ENCODE assay signal across 21 cellular contexts in the genomic region with DNA sequence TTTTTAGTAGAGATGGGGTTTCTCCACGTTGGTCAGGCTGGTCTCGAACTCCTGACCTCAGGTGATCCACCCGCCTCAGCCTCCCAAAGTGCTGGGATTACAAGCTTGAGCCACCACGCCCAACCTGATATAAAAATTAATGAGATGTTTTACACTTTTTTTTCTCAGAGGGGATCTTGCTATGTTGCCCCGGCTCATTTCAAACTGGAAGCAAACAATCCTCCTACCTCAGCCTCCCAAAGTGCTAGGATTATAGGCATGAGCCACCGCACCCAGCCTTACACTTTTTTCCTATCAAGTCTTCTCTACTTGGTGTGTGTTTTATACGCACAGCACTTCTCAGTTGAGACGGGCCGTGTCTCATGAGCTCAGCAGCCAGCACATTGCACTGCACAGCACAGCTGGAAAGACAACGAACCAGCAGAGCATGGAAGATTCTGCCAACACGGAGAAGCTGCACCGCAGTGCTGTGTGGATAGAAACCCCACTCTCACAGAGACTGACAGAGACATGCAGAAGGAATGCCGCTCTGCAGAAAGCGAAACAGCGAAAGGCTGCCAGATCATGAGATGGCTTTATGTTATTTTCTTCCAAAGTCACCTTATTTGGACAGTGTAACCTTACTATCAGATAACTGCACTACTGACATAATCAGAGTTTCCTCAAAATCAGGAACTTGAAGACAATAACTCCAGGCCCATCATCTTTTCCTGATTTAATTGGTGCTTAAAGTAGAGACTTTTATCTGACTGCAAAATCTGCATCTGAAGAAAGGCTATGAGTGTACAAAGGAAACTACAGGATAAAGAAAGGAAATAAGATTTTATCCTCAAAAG. TPM values are rescaled to one million over a fixed set of nuclear protein-coding genes. Genes with fewer than 3 reads are reported as not detected.
DNase-seq lines count a peak whose midpoint lies in the region; ATAC-seq, FAIRE-seq and TF ChIP-seq lines count a peak whose summit lies in the region.
"Had no signal": no experiment of that assay in that cellular context is flagged by ENCODE, and none has a peak within 500 bp of the region (broad histone marks: within the 10 kb centered on the region; RNA-seq: fewer than 3 reads in every experiment).

No MANE protein-coding gene starts in this region.

- H3K27me3 Mint-ChIP-seq in GM23338 (ENCODE audit: insufficient read depth, low read depth, poor library complexity) (peaks cover 2% of the 10 kb centered on the region), WTC11 (ENCODE audit: low read depth) (no peaks in the 10 kb centered on the region)
- H3K27me3 Mint-ChIP-seq: activated CD8-positive, alpha-beta T cell treated with anti-CD3 and anti-CD28 coated beads for 36 hours; stimulated activated naive CD8-positive, alpha-beta T cell treated with anti-CD3 and anti-CD28 coated beads, Interleukin-15, Interleukin-2, amounts not matched to agents 100 ng/mL and 50 ng/mL, for 24 hours had no signal

- 0 out of 3 replicates have a peak, but pooled peaks cover 2% of the 10 kb centered on the region for H3K4me1 Mint-ChIP-seq in GM23338
- H3K4me1 Mint-ChIP-seq in WTC11, result peaks cover 5% of the 10 kb centered on the region

- CTCF ChIA-PET in WTC11 (lab: Charles Lee), result interaction anchor here (0.7 to 1.4 kb wide), 3 partner anchors 83 to 144 kb away, joined by 3 to 6 read pairs (median 4); no protein-coding TSS in a partner anchor

- WGBS in suprapubic skin, result 94% methylated on average over 15 of the region's 15 CpGs

- H3K4me2 ChIP-seq in GM23338, result no peak overlapping the region

- no peak overlapping the region for H2AFZ ChIP-seq in GM23338

- no peaks in the 10 kb centered on the region for H3K4me1 ChIP-seq in GM23338 (ENCODE audit: insufficient read depth)
- H3K4me1 ChIP-seq in gastrocnemius medialis, result no peaks in the 10 kb centered on the region
- H3K4me1 ChIP-seq in suprapubic skin, result no peaks in the 10 kb centered on the region
- H3K4me1 ChIP-seq: BE2C, colonic mucosa had no signal

- no peaks in the 10 kb centered on the region for H3K79me2 ChIP-seq in GM23338 (replicated peaks; ENCODE audit: insufficient read depth)

- ATAC-seq in GM23338 (no peak), WTC11 (no peak), gastrocnemius medialis (peak; percentile 30 to 70), HG03045 (IDR thresholded peaks at IDR 0.05; ENCODE audit: unreplicated experiment) (no peak)
- ATAC-seq: activated CD8-positive, alpha-beta T cell treated with anti-CD3 and anti-CD28 coated beads for 36 hours had no signal

- TF ChIP-seq EP300 in suprapubic skin (IDR thresholded peaks at IDR 0.05), result no peak

- FAIRE-seq in RCC 7860 (lab: Jason Lieb, UNC), result no peak
- FAIRE-seq: GM18507, GM19239, keratinocyte had no signal

- H3K9me2 ChIP-seq in GM23338 (ENCODE audit: insufficient read depth), result no peaks in the 10 kb centered on the region

- 0 out of 2 replicates have a peak overlapping the region, but pooled peaks have one; percentile 4 for H3K27ac ChIP-seq in GM23338 (ENCODE audit: low read depth)
- peak overlapping the region; percentile 24 to 64 (median 48) for H3K27ac ChIP-seq in gastrocnemius medialis
- H3K27ac ChIP-seq in suprapubic skin, result no peak overlapping the region
- H3K27ac ChIP-seq: colonic mucosa, epithelial cell of prostate had no signal

- H4K20me1 ChIP-seq in GM23338 (replicated peaks; ENCODE audit: insufficient read depth), result no peaks in the 10 kb centered on the region

- DNase-seq in GM23338 (ENCODE audit: low spot score), result no peak
- DNase-seq in WTC11 (ENCODE audit: low spot score), result no peak
- DNase-seq in kidney epithelial cell (ENCODE audit: low read depth), result peak; percentile 10
- DNase-seq in gastrocnemius medialis, result no peak
- no peak for DNase-seq in RCC 7860 (ENCODE audit: low spot score)
- DNase-seq in NCI-H2171 (lab: John Stamatoyannopoulos, UW), result no peak
- no peak for DNase-seq in suprapubic skin (ENCODE audit: low spot score in 2 of 2)
- DNase-seq: activated CD8-positive, alpha-beta T cell treated with anti-CD3 and anti-CD28 coated beads for 36 hours; activated effector memory CD4-positive, alpha-beta T cell treated with Interleukin-2 at 50 U/mL for 16 hours; amniotic stem cell; BE2C; colonic mucosa; NCI-H1048; NK-92 treated with Interleukin-12 subunit alpha and Interleukin-12 subunit beta, amount 100 ng/mL, for 24 hours; SHP77 treated with DMSO at 0.1 percent for 48 hours had no signal

- TF ChIP-seq POLR2A in gastrocnemius medialis (IDR thresholded peaks at IDR 0.05) (peak in 1 of 2 donors; percentile 35), suprapubic skin (IDR thresholded peaks at IDR 0.05) (no peak)

- H3K36me3 ChIP-seq in GM23338 (ENCODE audit: insufficient read depth) (0 out of 2 replicates have a peak, but pooled peaks cover 12% of the 10 kb centered on the region), kidney epithelial cell (ENCODE audit: control insufficient read depth, insufficient read depth, low read length) (peaks cover 2% of the 10 kb centered on the region), gastrocnemius medialis (peaks cover 0 to 43% of the 10 kb centered on the region in 2 donors), suprapubic skin (peaks cover 69% of the 10 kb centered on the region)
- H3K36me3 ChIP-seq: colonic mucosa had no signal

- H3K36me3 Mint-ChIP-seq in GM23338 (ENCODE audit: low read depth) (peaks cover 16% of the 10 kb centered on the region; the same call in 2 of the 3 replicates), WTC11 (peaks cover 31% of the 10 kb centered on the region)

- H3K9me3 ChIP-seq in gastrocnemius medialis (no peaks in the 10 kb centered on the region), suprapubic skin (no peaks in the 10 kb centered on the region)
- H3K9me3 ChIP-seq: BE2C, colonic mucosa had no signal

- no peak overlapping the region for H3K27ac Mint-ChIP-seq in GM23338
- peak overlapping the region; percentile 58 for H3K27ac Mint-ChIP-seq in WTC11
- H3K27ac Mint-ChIP-seq: activated CD8-positive, alpha-beta T cell treated with anti-CD3 and anti-CD28 coated beads for 36 hours; stimulated activated naive CD8-positive, alpha-beta T cell treated with anti-CD3 and anti-CD28 coated beads, Interleukin-15, Interleukin-2, amounts not matched to agents 100 ng/mL and 50 ng/mL, for 24 hours had no signal

- TF ChIP-seq CTCF in GM23338 (conservative IDR thresholded peaks at IDR 0.05; ENCODE audit: low read depth in 2 of 2) (no peak), WTC11 (IDR thresholded peaks at IDR 0.05) (no peak), kidney epithelial cell (IDR thresholded peaks at IDR 0.05; ENCODE audit: insufficient read depth, low read length, poor library complexity, severe bottlenecking) (no peak), gastrocnemius medialis (IDR thresholded peaks at IDR 0.05 in 4 of 5, conservative IDR thresholded peaks at IDR 0.05 in 1 of 5) (no peak), suprapubic skin (IDR thresholded peaks at IDR 0.05) (no peak)

- in situ Hi-C loops in gastrocnemius medialis (cut with MboI; ENCODE audit: low sequenced_read_pairs in 4 of 4), result no loop called here

- no peaks in the 10 kb centered on the region for H3K9me3 Mint-ChIP-seq in GM23338
- no peaks in the 10 kb centered on the region for H3K9me3 Mint-ChIP-seq in WTC11
- H3K9me3 Mint-ChIP-seq: activated CD8-positive, alpha-beta T cell treated with anti-CD3 and anti-CD28 coated beads for 36 hours; stimulated activated naive CD8-positive, alpha-beta T cell treated with anti-CD3 and anti-CD28 coated beads, Interleukin-15, Interleukin-2, amounts not matched to agents 100 ng/mL and 50 ng/mL, for 24 hours had no signal

- H3F3A ChIP-seq in GM23338 (replicated peaks; ENCODE audit: low read depth), result no peaks in the 10 kb centered on the region

- POLR2A ChIA-PET in WTC11 (lab: Charles Lee), result interaction anchor here (0.6 kb wide), 1 partner anchor 91 kb away, joined by 6 read pairs; no protein-coding TSS in a partner anchor

- no peaks in the 10 kb centered on the region for H3K27me3 ChIP-seq in GM23338 (ENCODE audit: insufficient read depth)
- H3K27me3 ChIP-seq in kidney epithelial cell (ENCODE audit: control insufficient read depth, insufficient read depth, low read length), result no peaks in the 10 kb centered on the region
- H3K27me3 ChIP-seq in gastrocnemius medialis, result no peaks in the 10 kb centered on the region
- H3K27me3 ChIP-seq in suprapubic skin, result no peaks in the 10 kb centered on the region
- H3K27me3 ChIP-seq: BE2C, colonic mucosa had no signal

- H3K4me3 ChIP-seq in GM23338, result no peak overlapping the region
- no peak overlapping the region for H3K4me3 ChIP-seq in kidney epithelial cell (ENCODE audit: low read depth, low read length)
- peak overlapping the region in 1 of 4 donors; percentile 11 for H3K4me3 ChIP-seq in gastrocnemius medialis
- H3K4me3 ChIP-seq in suprapubic skin, result no peak overlapping the region
- H3K4me3 ChIP-seq: colonic mucosa had no signal

- intact Hi-C loops in gastrocnemius medialis (cut with DNase I; ENCODE audit: low total_unique reads), result no loop called here

- H3K4me3 Mint-ChIP-seq in GM23338, result no peak overlapping the region
- H3K4me3 Mint-ChIP-seq in WTC11, result no peak overlapping the region
- H3K4me3 Mint-ChIP-seq: activated CD8-positive, alpha-beta T cell treated with anti-CD3 and anti-CD28 coated beads for 36 hours; stimulated activated naive CD8-positive, alpha-beta T cell treated with anti-CD3 and anti-CD28 coated beads, Interleukin-15, Interleukin-2, amounts not matched to agents 100 ng/mL and 50 ng/mL, for 24 hours had no signal

TF ChIP-seq in GM23338, 12 proteins besides CTCF, POLR2A, EP300 and RAD21 (continues in another document):
- TF ChIP-seq EZH2 (IDR thresholded peaks at IDR 0.05; ENCODE audit: low read depth, unreplicated experiment) (no peak), ZNF114 (CRISPR knock-in tag; IDR thresholded peaks at IDR 0.05) (no peak)

TF ChIP-seq in WTC11, 78 proteins besides CTCF, POLR2A, EP300 and RAD21 (continues in another document):
- no peak for TF ChIP-seq TP53 (CRISPR knock-in tag; IDR thresholded peaks at IDR 0.05)

RNA-seq across cellular contexts. Expression of a gene that starts 6.5 kb away (rescaled TPM):
- total RNA-seq in GM23338 (2014; rRNA removed; shearing (Covaris generic)), result 3.7 and 4.0 TPM in 2 replicates
- 1.1 and 2.2 TPM in 2 replicates for polyA plus RNA-seq in GM23338 (2016; fragmentation: Nextera tagmentation; extraction: Ambion mirVana)
- total RNA-seq in WTC11 (2021) (1.5 to 3.2 TPM (median 2.7 TPM) in 3 replicates), kidney epithelial cell (3.3 and 6.0 TPM in 2 replicates), gastrocnemius medialis (1 to 10 TPM in 3 of 4 donors, under 1 TPM in 1; 0.59 to 2.4 (median 1.1) TPM), suprapubic skin (1 to 10 TPM; 2.3 to 3.1 (median 2.7) TPM)

RNA-seq across cellular contexts. Expression of a gene that starts 39.1 kb away (rescaled TPM):
- 47.9 and 58.8 TPM in 2 replicates for total RNA-seq in GM23338 (2014; rRNA removed; shearing (Covaris generic))
- polyA plus RNA-seq in GM23338 (2016; fragmentation: Nextera tagmentation; extraction: Ambion mirVana), result 31.5 and 39.5 TPM in 2 replicates
- total RNA-seq in WTC11 (2021) (50.0 to 56.5 TPM (median 52.3 TPM) in 3 replicates), kidney epithelial cell (50.7 and 52.4 TPM in 2 replicates), gastrocnemius medialis (10 to 100 TPM; 10.2 to 23.4 (median 15.9) TPM), suprapubic skin (10 to 100 TPM; 47.3 to 83.9 (median 63.8) TPM)

RNA-seq across cellular contexts. Expression of a gene that starts 49.5 kb away (rescaled TPM):
- 3.1 and 3.5 TPM in 2 replicates for total RNA-seq in GM23338 (2014; rRNA removed; shearing (Covaris generic))
- 2.2 and 3.3 TPM in 2 replicates for polyA plus RNA-seq in GM23338 (2016; fragmentation: Nextera tagmentation; extraction: Ambion mirVana)
- total RNA-seq in WTC11 (2021) (24.4 to 30.3 TPM (median 28.2 TPM) in 3 replicates), kidney epithelial cell (28.5 and 33.8 TPM in 2 replicates), gastrocnemius medialis (100 to 1,000 TPM in 1 of 4 donors, 10 to 100 TPM in 3; 28.9 to 151 (median 52.2) TPM), suprapubic skin (10 to 100 TPM; 24.8 to 42.7 (median 35.6) TPM)

Comparison
In these comparisons a context has a peak if more than half of its experiments do, and no peak if none do; other contexts are left out.
1. ATAC-seq: peak in gastrocnemius medialis (2 of 2); none in GM23338 (single experiment), WTC11 (single experiment) and HG03045 (single experiment).